Comparison of ENCODE assay signal across 10 cellular contexts in genomic region chr2:234178309-234179030, GRCh38.
DNase-seq lines count a peak whose midpoint lies in the region; ATAC-seq, FAIRE-seq and TF ChIP-seq lines count a peak whose summit lies in the region.
"Had no signal": no experiment of that assay in that cellular context is flagged by ENCODE, and none has a peak within 500 bp of the region (broad histone marks: within the 10 kb centered on the region; RNA-seq: fewer than 3 reads in every experiment).

No MANE protein-coding gene starts in this region.

- H3K27me3 ChIP-seq in MG63 (no peaks in the 10 kb centered on the region), endodermal cell (ENCODE audit: control insufficient read depth, insufficient read depth, low read length, poor library complexity, severe bottlenecking) (no peaks in the 10 kb centered on the region), osteoblast (ENCODE audit: insufficient read depth, low read length) (peaks cover 25% of the 10 kb centered on the region)
- H3K27me3 ChIP-seq: ovary had no signal

- H3K4me1 Mint-ChIP-seq in endodermal cell = peaks cover 12% of the 10 kb centered on the region
- H3K4me1 Mint-ChIP-seq in stimulated activated effector memory CD8-positive, alpha-beta T cell treated with anti-CD3 and anti-CD28 coated beads, Interleukin-12 subunit alpha, Interleukin-12 subunit beta, amount 100 ng/mL, for 72 hours = peaks cover 2% of the 10 kb centered on the region

- no peak for FAIRE-seq in GM19239 (lab: Jason Lieb, UNC)

- H2AFZ ChIP-seq in osteoblast (ENCODE audit: low read length) = no peak overlapping the region

- no peak overlapping the region for H3K9ac ChIP-seq in endodermal cell (ENCODE audit: extremely low read depth, low read length, poor library complexity, severe bottlenecking)

- no peaks in the 10 kb centered on the region for H3K36me3 Mint-ChIP-seq in endodermal cell (ENCODE audit: low read depth)
- H3K36me3 Mint-ChIP-seq in stimulated activated effector memory CD8-positive, alpha-beta T cell treated with anti-CD3 and anti-CD28 coated beads, Interleukin-12 subunit alpha, Interleukin-12 subunit beta, amount 100 ng/mL, for 72 hours = no peaks in the 10 kb centered on the region

- H3K4me3 ChIP-seq in MG63 = no peak overlapping the region
- H3K4me3 ChIP-seq in endodermal cell (ENCODE audit: low read length) = no peak overlapping the region
- H3K4me3 ChIP-seq in osteoblast (ENCODE audit: insufficient read depth, low read length) = no peak overlapping the region
- H3K4me3 ChIP-seq: ovary had no signal

- H3K36me3 ChIP-seq in MG63 = no peaks in the 10 kb centered on the region
- H3K36me3 ChIP-seq in endodermal cell (ENCODE audit: control insufficient read depth, insufficient read depth, low read length) = no peaks in the 10 kb centered on the region
- no peaks in the 10 kb centered on the region for H3K36me3 ChIP-seq in osteoblast (ENCODE audit: insufficient read depth, low read length)
- H3K36me3 ChIP-seq: ovary had no signal

- H3K4me2 ChIP-seq in osteoblast (ENCODE audit: insufficient read depth, low read length) = no peak overlapping the region

- peaks cover under 1% of the 10 kb centered on the region for H3K27me3 Mint-ChIP-seq in endodermal cell (ENCODE audit: insufficient read depth)

- H3K9me3 ChIP-seq in MG63 (no peaks in the 10 kb centered on the region), endodermal cell (ENCODE audit: control insufficient read depth, low read length) (no peaks in the 10 kb centered on the region), osteoblast (ENCODE audit: low read depth, low read length) (no peaks in the 10 kb centered on the region)
- H3K9me3 ChIP-seq: ovary had no signal

- no peak overlapping the region for H3K4me3 Mint-ChIP-seq in endodermal cell
- no peak overlapping the region for H3K4me3 Mint-ChIP-seq in stimulated activated effector memory CD8-positive, alpha-beta T cell treated with anti-CD3 and anti-CD28 coated beads, Interleukin-12 subunit alpha, Interleukin-12 subunit beta, amount 100 ng/mL, for 72 hours

- no peak for TF ChIP-seq CTCF in endodermal cell (conservative IDR thresholded peaks at IDR 0.05)
- TF ChIP-seq CTCF in osteoblast (IDR thresholded peaks at IDR 0.05; ENCODE audit: extremely low read depth, low read depth, low read length) = no peak

- DNase-seq in NCI-H748 (lab: John Stamatoyannopoulos, UW; ENCODE audit: unreplicated experiment) (peak; percentile 33), NCI-H748 treated with DMSO at 0.1 percent for 48 hours (lab: John Stamatoyannopoulos, UW) (no peak), MG63 (peak; percentile 74), endodermal cell (peak; percentile 65), osteoblast (ENCODE audit: insufficient read length, low spot score, missing footprints) (peak; percentile 69), NCI-H187 treated with DMSO at 0.1 percent for 48 hours (lab: John Stamatoyannopoulos, UW) (no peak), GM19239 (ENCODE audit: insufficient read length, low spot score) (no peak)
- DNase-seq in stimulated activated effector memory CD8-positive, alpha-beta T cell treated with anti-CD3 and anti-CD28 coated beads, Interleukin-12 subunit alpha, Interleukin-12 subunit beta, amount 100 ng/mL, for 72 hours (ENCODE audit: low spot score in 2 of 2) = no peak
- DNase-seq: left cardiac atrium, ovary had no signal

- H3K9me3 Mint-ChIP-seq in endodermal cell = no peaks in the 10 kb centered on the region
- H3K9me3 Mint-ChIP-seq in stimulated activated effector memory CD8-positive, alpha-beta T cell treated with anti-CD3 and anti-CD28 coated beads, Interleukin-12 subunit alpha, Interleukin-12 subunit beta, amount 100 ng/mL, for 72 hours = no peaks in the 10 kb centered on the region

- H4K20me1 ChIP-seq in osteoblast (ENCODE audit: insufficient read depth, low read length) = no peaks in the 10 kb centered on the region

- H3K27ac ChIP-seq in endodermal cell (ENCODE audit: low read depth, low read length) = no peak overlapping the region
- H3K27ac ChIP-seq in osteoblast (ENCODE audit: low read depth, low read length) = no peak overlapping the region
- H3K27ac ChIP-seq: ovary had no signal

- no peak overlapping the region for H3K27ac Mint-ChIP-seq in endodermal cell
- no peak overlapping the region for H3K27ac Mint-ChIP-seq in stimulated activated effector memory CD8-positive, alpha-beta T cell treated with anti-CD3 and anti-CD28 coated beads, Interleukin-12 subunit alpha, Interleukin-12 subunit beta, amount 100 ng/mL, for 72 hours

- no peaks in the 10 kb centered on the region for H3K4me1 ChIP-seq in endodermal cell (ENCODE audit: control insufficient read depth, insufficient read depth, low read length)
- H3K4me1 ChIP-seq in osteoblast (ENCODE audit: insufficient read depth, low read length) = no peaks in the 10 kb centered on the region

- ATAC-seq in stimulated activated effector memory CD8-positive, alpha-beta T cell treated with anti-CD3 and anti-CD28 coated beads, Interleukin-12 subunit alpha, Interleukin-12 subunit beta, amount 100 ng/mL, for 72 hours = no peak

- H3K79me2 ChIP-seq in osteoblast (ENCODE audit: insufficient read depth, low read length) = no peaks in the 10 kb centered on the region

- WGBS in endodermal cell (ENCODE audit: insufficient coverage in 1 of 2, insufficient read length in 1 of 2), 2 experiments = 70 to 82% methylated on average over 4 to 10 of the region's 10 CpGs

Comparison
In these comparisons a context has a peak if more than half of its experiments do, and no peak if none do; other contexts are left out.
1. DNase-seq: peak in NCI-H748 (single experiment), MG63 (single experiment), endodermal cell (single experiment) and osteoblast (single experiment); none in NCI-H748 treated with DMSO at 0.1 percent for 48 hours (single experiment), NCI-H187 treated with DMSO at 0.1 percent for 48 hours (single experiment), stimulated activated effector memory CD8-positive, alpha-beta T cell treated with anti-CD3 and anti-CD28 coated beads, Interleukin-12 subunit alpha, Interleukin-12 subunit beta, amount 100 ng/mL, for 72 hours (0 of 2) and GM19239 (single experiment).